ENCODE assay signal across 8 cellular contexts in genomic region chr11:65779919-65780769, GRCh38. TPM values are rescaled to one million over a fixed set of nuclear protein-coding genes. Genes with fewer than 3 reads are reported as not detected.
DNase-seq lines count a peak whose midpoint lies in the region; ATAC-seq and TF ChIP-seq lines count a peak whose summit lies in the region.

No MANE protein-coding gene starts in this region.

- H3K9me3 Mint-ChIP-seq in endothelial cell (ENCODE audit: unreplicated experiment) (no peaks in the 10 kb centered on the region), mesothelial cell of epicardium (no peaks in the 10 kb centered on the region)

- no peak overlapping the region for H3K27ac Mint-ChIP-seq in endothelial cell (ENCODE audit: unreplicated experiment)
- H3K27ac Mint-ChIP-seq in mesothelial cell of epicardium: peak overlapping the region; percentile 95

- peak; percentile 95 for DNase-seq in AG08396 (ENCODE audit: low spot score)
- peak; percentile 83 for DNase-seq in NOMO-1 treated with DMSO at 0.1 percent for 48 hours (lab: John Stamatoyannopoulos, UW; ENCODE audit: unreplicated experiment)
- peak; percentile 36 for DNase-seq in activated CD8-positive, alpha-beta memory T cell treated with anti-CD3 and anti-CD28 coated beads, Interleukin-2, amount 50 U/mL, for 24 hours (ENCODE audit: extremely low read depth)
- peak; percentile 86 for DNase-seq in endothelial cell (ENCODE audit: low spot score)
- DNase-seq in mesothelial cell of epicardium (ENCODE audit: low spot score in 2 of 2, unreplicated experiment in 2 of 2): peak in 1 of 2 experiments; percentile 81
- DNase-seq in stimulated activated CD8-positive, alpha-beta memory T cell treated with anti-CD3 and anti-CD28 coated beads, Interleukin-15, amount 100 ng/mL, for 4 hours (ENCODE audit: low read depth in 2 of 2): peak; percentile 24 to 55

- no peaks in the 10 kb centered on the region for H3K36me3 Mint-ChIP-seq in endothelial cell (ENCODE audit: low read depth, unreplicated experiment)
- H3K36me3 Mint-ChIP-seq in mesothelial cell of epicardium: peaks cover 10% of the 10 kb centered on the region

- ATAC-seq in GM18867 (IDR thresholded peaks at IDR 0.05; ENCODE audit: unreplicated experiment) (peak; percentile 53), HG03196 (IDR thresholded peaks at IDR 0.05; ENCODE audit: unreplicated experiment) (peak; percentile 51)

- TF ChIP-seq CTCF in endothelial cell (IDR thresholded peaks at IDR 0.05; ENCODE audit: unreplicated experiment) (peak; percentile 92), mesothelial cell of epicardium (IDR thresholded peaks at IDR 0.05; ENCODE audit: unreplicated experiment) (peak; percentile 75)

- no peaks in the 10 kb centered on the region for H3K4me1 Mint-ChIP-seq in endothelial cell (ENCODE audit: unreplicated experiment)
- peaks cover 13% of the 10 kb centered on the region for H3K4me1 Mint-ChIP-seq in mesothelial cell of epicardium

- H3K4me3 Mint-ChIP-seq in endothelial cell (ENCODE audit: unreplicated experiment): peak overlapping the region; percentile 86
- H3K4me3 Mint-ChIP-seq in mesothelial cell of epicardium: peak overlapping the region; percentile 84

- H3K27me3 Mint-ChIP-seq in endothelial cell (ENCODE audit: unreplicated experiment) (peaks cover 17% of the 10 kb centered on the region), mesothelial cell of epicardium (ENCODE audit: low read depth) (peaks cover 19% of the 10 kb centered on the region)

RNA-seq across cellular contexts. Expression of gene AP5B1, which starts 0.6 kb away (rescaled TPM):
- total RNA-seq in endothelial cell (ENCODE audit: unreplicated experiment) (3.4 TPM), mesothelial cell of epicardium (23.3 to 24.9 TPM (median 24.3 TPM) in 3 replicates)

RNA-seq across cellular contexts. Expression of gene OVOL1, which starts 6.7 kb away (rescaled TPM):
- total RNA-seq in endothelial cell (ENCODE audit: unreplicated experiment): not detected
- total RNA-seq in mesothelial cell of epicardium: 3.9 to 4.7 TPM (median 4.3 TPM) in 3 replicates

RNA-seq across cellular contexts. Expression of gene SNX32, which starts 53.6 kb away (rescaled TPM):
- total RNA-seq in endothelial cell (ENCODE audit: unreplicated experiment): 1.2 TPM
- total RNA-seq in mesothelial cell of epicardium: 6.8 to 10.7 TPM (median 7.5 TPM) in 3 replicates

RNA-seq across cellular contexts. Expression of gene RNASEH2C, which starts 59.5 kb away (rescaled TPM):
- total RNA-seq in endothelial cell (ENCODE audit: unreplicated experiment) (38.6 TPM), mesothelial cell of epicardium (41.8 to 45.0 TPM (median 42.4 TPM) in 3 replicates)
